In the genomic region with DNA sequence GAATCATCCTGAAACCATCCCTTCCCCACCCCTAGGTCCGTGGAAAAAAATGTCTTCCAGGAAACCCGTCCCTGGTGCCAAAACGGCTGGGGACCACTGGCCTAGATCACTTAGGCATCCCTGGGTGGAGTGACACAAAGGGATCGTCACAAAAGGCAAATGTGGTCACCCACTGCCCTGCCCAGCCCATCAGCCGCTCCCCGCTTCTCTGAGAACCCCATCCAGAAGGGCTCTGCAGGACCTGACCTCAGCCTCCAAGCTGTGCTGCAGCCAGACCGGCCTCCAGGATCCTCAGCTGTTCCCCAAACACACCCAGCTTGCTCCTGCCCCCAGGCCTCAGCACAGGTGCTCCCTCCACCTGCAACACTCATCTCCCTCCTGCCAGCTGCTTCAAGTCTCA, we compare ENCODE assay signal across 17 cellular contexts.
DNase-seq lines count a peak whose midpoint lies in the region; ATAC-seq and TF ChIP-seq lines count a peak whose summit lies in the region.
"Had no signal": no experiment of that assay in that cellular context is flagged by ENCODE, and none has a peak within 500 bp of the region (broad histone marks: within the 10 kb centered on the region; RNA-seq: fewer than 3 reads in every experiment).

No MANE protein-coding gene starts in this region.

- intact Hi-C loops in A673 (cut with micrococcal nuclease; ENCODE audit: unreplicated experiment) = no loop called here
- intact Hi-C loops in stomach (cut with DNase I; ENCODE audit: low total_unique reads) = no loop called here

- H3K9me3 Mint-ChIP-seq in activated T-cell treated with anti-CD3 and anti-CD28 coated beads, Interleukin-2, amount 50 U/mL, for 24 hours = peaks cover 2% of the 10 kb centered on the region
- H3K9me3 Mint-ChIP-seq in endothelial cell (ENCODE audit: unreplicated experiment) = no peaks in the 10 kb centered on the region
- H3K9me3 Mint-ChIP-seq in stimulated activated memory B cell treated with anti-CD40 and anti-IgM and Interleukin-4, amounts not matched to agents 10 μg/mL and 1 μg/mL and 100 μg/mL, for 72 hours = no peaks in the 10 kb centered on the region
- H3K9me3 Mint-ChIP-seq: activated naive CD4-positive, alpha-beta T cell treated with anti-CD3 and anti-CD28 coated beads, Interleukin-2, amount 50 U/mL, for 24 hours had no signal

- H3K27me3 ChIP-seq in RWPE2 (ENCODE audit: insufficient read depth, poor library complexity, severe bottlenecking) (no peaks in the 10 kb centered on the region), A673 (replicated peaks; ENCODE audit: insufficient read depth, low read depth, low read length, poor library complexity) (no peaks in the 10 kb centered on the region), stomach (no peaks in the 10 kb centered on the region)
- H3K27me3 ChIP-seq: right atrium auricular region had no signal

- 78 to 88% (median 82%) methylated on average over 7 of the region's 7 CpGs for WGBS in stomach, 5 donors

- POLR2A ChIA-PET in A673 (lab: Charles Lee; ENCODE audit: low non-redundant PET) = no interaction called here

- DNase-seq in activated T-cell treated with anti-CD3 and anti-CD28 coated beads, Interleukin-2, amount 50 U/mL, for 24 hours = no peak
- no peak for DNase-seq in activated T-cell treated with anti-CD3 and anti-CD28 coated beads for 4 hours
- DNase-seq in RWPE2 (ENCODE audit: low spot score) = peak; percentile 77
- DNase-seq in endothelial cell (ENCODE audit: low spot score) = no peak
- no peak for DNase-seq in A673 (ENCODE audit: low spot score)
- DNase-seq in stomach = no peak
- DNase-seq: NCI-H2029, NCI-H82 had no signal

- H3K36me3 Mint-ChIP-seq in activated T-cell treated with anti-CD3 and anti-CD28 coated beads, Interleukin-2, amount 50 U/mL, for 24 hours (ENCODE audit: low read depth) = peaks cover 34% of the 10 kb centered on the region
- peaks cover 56% of the 10 kb centered on the region for H3K36me3 Mint-ChIP-seq in endothelial cell (ENCODE audit: low read depth, unreplicated experiment)
- H3K36me3 Mint-ChIP-seq in stimulated activated memory B cell treated with anti-CD40 and anti-IgM and Interleukin-4, amounts not matched to agents 10 μg/mL and 1 μg/mL and 100 μg/mL, for 72 hours = peaks cover 47% of the 10 kb centered on the region

- H3K36me3 ChIP-seq in RWPE2 (ENCODE audit: low read depth) (no peaks in the 10 kb centered on the region), A673 (ENCODE audit: insufficient read depth, low read length, poor library complexity, severe bottlenecking) (peaks cover 19% of the 10 kb centered on the region), stomach (no peaks in the 10 kb centered on the region)
- H3K36me3 ChIP-seq: right atrium auricular region had no signal

- H3K9me3 ChIP-seq in RWPE2 (ENCODE audit: severe bottlenecking) (no peaks in the 10 kb centered on the region), A673 (ENCODE audit: low read depth, low read length, poor library complexity, severe bottlenecking) (no peaks in the 10 kb centered on the region), stomach (no peaks in the 10 kb centered on the region)
- H3K9me3 ChIP-seq: right atrium auricular region had no signal

- TF ChIP-seq POLR2A in stomach (IDR thresholded peaks at IDR 0.05) = no peak

- BruUV-seq in A673 (replicated peaks; lab: Mats Ljungman, UMichigan) = no TSS peak

- H3K4me1 ChIP-seq in RWPE2 (ENCODE audit: insufficient read depth, poor library complexity, severe bottlenecking) (no peaks in the 10 kb centered on the region), A673 (ENCODE audit: insufficient read depth, low read length, poor library complexity, severe bottlenecking) (peaks cover 12% of the 10 kb centered on the region), stomach (peaks cover 0 to 63% (median 4%) of the 10 kb centered on the region in 4 donors)

- H3K4me3 ChIP-seq in RWPE2 (ENCODE audit: severe bottlenecking) = no peak overlapping the region
- no peak overlapping the region for H3K4me3 ChIP-seq in A673 (ENCODE audit: low read depth, low read length, poor library complexity, severe bottlenecking)
- no peak overlapping the region for H3K4me3 ChIP-seq in stomach
- H3K4me3 ChIP-seq: lung, right atrium auricular region had no signal

- peaks cover 91% of the 10 kb centered on the region for H3K4me1 Mint-ChIP-seq in activated T-cell treated with anti-CD3 and anti-CD28 coated beads, Interleukin-2, amount 50 U/mL, for 24 hours (ENCODE audit: low read depth)
- peaks cover 89% of the 10 kb centered on the region for H3K4me1 Mint-ChIP-seq in endothelial cell (ENCODE audit: unreplicated experiment)
- H3K4me1 Mint-ChIP-seq in stimulated activated memory B cell treated with anti-CD40 and anti-IgM and Interleukin-4, amounts not matched to agents 10 μg/mL and 1 μg/mL and 100 μg/mL, for 72 hours = peaks cover 87% of the 10 kb centered on the region

- TF ChIP-seq CTCF in RWPE2 (IDR thresholded peaks at IDR 0.05; ENCODE audit: poor library complexity, severe bottlenecking) (no peak), endothelial cell (IDR thresholded peaks at IDR 0.05; ENCODE audit: unreplicated experiment) (no peak), A673 (conservative IDR thresholded peaks at IDR 0.05; ENCODE audit: low read depth, low read length) (no peak), stomach (IDR thresholded peaks at IDR 0.05) (no peak)

- no peaks in the 10 kb centered on the region for H3K27me3 Mint-ChIP-seq in activated T-cell treated with anti-CD3 and anti-CD28 coated beads, Interleukin-2, amount 50 U/mL, for 24 hours
- H3K27me3 Mint-ChIP-seq in endothelial cell (ENCODE audit: unreplicated experiment) = peaks cover 45% of the 10 kb centered on the region
- H3K27me3 Mint-ChIP-seq in stimulated activated memory B cell treated with anti-CD40 and anti-IgM and Interleukin-4, amounts not matched to agents 10 μg/mL and 1 μg/mL and 100 μg/mL, for 72 hours = no peaks in the 10 kb centered on the region
- H3K27me3 Mint-ChIP-seq: activated naive CD4-positive, alpha-beta T cell treated with anti-CD3 and anti-CD28 coated beads, Interleukin-2, amount 50 U/mL, for 24 hours had no signal

- peak overlapping the region; percentile 86 for H3K27ac Mint-ChIP-seq in activated T-cell treated with anti-CD3 and anti-CD28 coated beads, Interleukin-2, amount 50 U/mL, for 24 hours
- peak overlapping the region; percentile 52 for H3K27ac Mint-ChIP-seq in endothelial cell (ENCODE audit: unreplicated experiment)
- peak overlapping the region; percentile 95 for H3K27ac Mint-ChIP-seq in stimulated activated memory B cell treated with anti-CD40 and anti-IgM and Interleukin-4, amounts not matched to agents 10 μg/mL and 1 μg/mL and 100 μg/mL, for 72 hours
- H3K27ac Mint-ChIP-seq: activated naive CD4-positive, alpha-beta T cell treated with anti-CD3 and anti-CD28 coated beads, Interleukin-2, amount 50 U/mL, for 24 hours had no signal

- no peak for TF ChIP-seq EP300 in stomach (IDR thresholded peaks at IDR 0.05)

- H3K27ac ChIP-seq in RWPE2 (ENCODE audit: poor library complexity, severe bottlenecking) = no peak overlapping the region
- no peak overlapping the region for H3K27ac ChIP-seq in A673 (ENCODE audit: low read depth, low read length, poor library complexity, severe bottlenecking)
- peak overlapping the region in 1 of 5 donors; percentile 26 for H3K27ac ChIP-seq in stomach
- H3K27ac ChIP-seq: right atrium auricular region had no signal

- ATAC-seq in RWPE2 (ENCODE audit: low read depth) (0 out of 3 replicates have a peak, but pooled peaks have one; percentile 14), GM21390 (IDR thresholded peaks at IDR 0.05; ENCODE audit: unreplicated experiment) (no peak)
- ATAC-seq in stimulated activated memory B cell treated with anti-CD40 and anti-IgM and Interleukin-4, amounts not matched to agents 10 μg/mL and 1 μg/mL and 100 μg/mL, for 72 hours = no peak
- ATAC-seq: esophagus mucosa, Panc1, SK-N-SH treated with all-trans-retinoic acid at 6 μM for 48 hours had no signal

- CTCF ChIA-PET in A673 (lab: Charles Lee) = no interaction called here

- no peak overlapping the region for H3K4me3 Mint-ChIP-seq in activated T-cell treated with anti-CD3 and anti-CD28 coated beads, Interleukin-2, amount 50 U/mL, for 24 hours
- peak overlapping the region; percentile 31 for H3K4me3 Mint-ChIP-seq in endothelial cell (ENCODE audit: unreplicated experiment)
- H3K4me3 Mint-ChIP-seq in stimulated activated memory B cell treated with anti-CD40 and anti-IgM and Interleukin-4, amounts not matched to agents 10 μg/mL and 1 μg/mL and 100 μg/mL, for 72 hours = no peak overlapping the region
- H3K4me3 Mint-ChIP-seq: activated naive CD4-positive, alpha-beta T cell treated with anti-CD3 and anti-CD28 coated beads, Interleukin-2, amount 50 U/mL, for 24 hours; neural crest cell had no signal
